ENCODE assay signal across 1 cellular context in the genomic region with DNA sequence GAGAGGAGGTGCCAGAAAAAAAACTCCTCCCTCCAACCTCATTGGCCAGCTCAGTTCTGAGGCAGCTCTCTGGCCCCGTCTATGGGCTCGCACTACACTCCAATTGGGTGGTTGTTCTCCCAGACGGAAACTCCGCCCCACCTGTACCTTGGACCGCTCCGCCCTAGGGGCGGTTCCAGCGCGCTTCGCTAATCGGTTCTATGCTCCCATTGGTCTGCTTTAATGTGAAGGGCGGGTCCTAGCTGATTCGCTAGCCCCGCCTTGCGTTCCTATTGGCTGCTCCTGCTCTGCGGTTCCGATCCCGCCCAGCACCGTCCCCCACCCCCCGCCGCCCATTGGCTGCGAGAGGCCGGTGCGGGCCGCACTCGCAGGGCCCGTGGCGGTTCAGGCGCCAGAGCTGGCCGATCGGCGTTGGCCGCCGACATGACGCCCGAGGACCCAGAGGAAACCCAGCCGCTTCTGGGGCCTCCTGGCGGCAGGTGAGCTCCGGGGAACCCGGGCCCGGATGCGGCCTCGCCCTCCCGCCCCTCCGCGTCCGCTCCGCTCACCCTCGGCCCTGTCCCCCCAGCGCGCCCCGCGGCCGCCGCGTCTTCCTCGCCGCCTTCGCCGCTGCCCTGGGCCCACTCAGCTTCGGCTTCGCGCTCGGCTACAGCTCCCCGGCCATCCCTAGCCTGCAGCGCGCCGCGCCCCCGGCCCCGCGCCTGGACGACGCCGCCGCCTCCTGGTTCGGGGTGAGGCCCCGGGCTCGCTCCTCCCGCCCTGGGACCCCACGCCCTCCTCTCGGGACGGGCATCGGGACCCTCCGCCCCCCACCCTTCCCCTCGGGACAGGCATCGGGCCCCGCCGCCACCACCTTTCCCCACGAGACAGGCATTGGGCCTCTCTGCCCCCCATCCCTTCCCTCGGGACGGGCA.
TF ChIP-seq lines count a peak whose summit lies in the region.

A gene with protein sequence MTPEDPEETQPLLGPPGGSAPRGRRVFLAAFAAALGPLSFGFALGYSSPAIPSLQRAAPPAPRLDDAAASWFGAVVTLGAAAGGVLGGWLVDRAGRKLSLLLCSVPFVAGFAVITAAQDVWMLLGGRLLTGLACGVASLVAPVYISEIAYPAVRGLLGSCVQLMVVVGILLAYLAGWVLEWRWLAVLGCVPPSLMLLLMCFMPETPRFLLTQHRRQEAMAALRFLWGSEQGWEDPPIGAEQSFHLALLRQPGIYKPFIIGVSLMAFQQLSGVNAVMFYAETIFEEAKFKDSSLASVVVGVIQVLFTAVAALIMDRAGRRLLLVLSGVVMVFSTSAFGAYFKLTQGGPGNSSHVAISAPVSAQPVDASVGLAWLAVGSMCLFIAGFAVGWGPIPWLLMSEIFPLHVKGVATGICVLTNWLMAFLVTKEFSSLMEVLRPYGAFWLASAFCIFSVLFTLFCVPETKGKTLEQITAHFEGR (plus strand): TSS at position 362 of the 914 bp plus-strand sequence. CDS start 62 bp downstream, at position 424.

TF ChIP-seq in K562, 482 proteins besides CTCF, POLR2A, EP300 and RAD21 (continued from another document and continues in another):
- TF ChIP-seq DPF2 (IDR thresholded peaks at IDR 0.05) = no peak
- TF ChIP-seq, protein P1, sequence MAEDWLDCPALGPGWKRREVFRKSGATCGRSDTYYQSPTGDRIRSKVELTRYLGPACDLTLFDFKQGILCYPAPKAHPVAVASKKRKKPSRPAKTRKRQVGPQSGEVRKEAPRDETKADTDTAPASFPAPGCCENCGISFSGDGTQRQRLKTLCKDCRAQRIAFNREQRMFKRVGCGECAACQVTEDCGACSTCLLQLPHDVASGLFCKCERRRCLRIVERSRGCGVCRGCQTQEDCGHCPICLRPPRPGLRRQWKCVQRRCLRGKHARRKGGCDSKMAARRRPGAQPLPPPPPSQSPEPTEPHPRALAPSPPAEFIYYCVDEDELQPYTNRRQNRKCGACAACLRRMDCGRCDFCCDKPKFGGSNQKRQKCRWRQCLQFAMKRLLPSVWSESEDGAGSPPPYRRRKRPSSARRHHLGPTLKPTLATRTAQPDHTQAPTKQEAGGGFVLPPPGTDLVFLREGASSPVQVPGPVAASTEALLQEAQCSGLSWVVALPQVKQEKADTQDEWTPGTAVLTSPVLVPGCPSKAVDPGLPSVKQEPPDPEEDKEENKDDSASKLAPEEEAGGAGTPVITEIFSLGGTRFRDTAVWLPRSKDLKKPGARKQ (CRISPR knock-in tag; IDR thresholded peaks at IDR 0.05) = no peak
- no peak for TF ChIP-seq ZFP36 (IDR thresholded peaks at IDR 0.05; ENCODE audit: low read depth, low read length, partially characterized antibody)
- TF ChIP-seq YBX1 (IDR thresholded peaks at IDR 0.05) = no peak
- peak; percentile 72 to 79 for TF ChIP-seq NRF1 (conservative IDR thresholded peaks at IDR 0.05 in 1 of 2, IDR thresholded peaks at IDR 0.05 in 1 of 2)
- no peak for TF ChIP-seq FOXM1 (IDR thresholded peaks at IDR 0.05; ENCODE audit: low read depth)
- no peak for TF ChIP-seq FOXM1 (CRISPR knock-in tag; IDR thresholded peaks at IDR 0.05; ENCODE audit: low read depth)
- peak; percentile 78 for TF ChIP-seq CTBP1 (IDR thresholded peaks at IDR 0.05; ENCODE audit: borderline replicate concordance)
- TF ChIP-seq GATAD2B (IDR thresholded peaks at IDR 0.05; ENCODE audit: borderline replicate concordance) = no peak
- no peak for TF ChIP-seq ZNF316 (IDR thresholded peaks at IDR 0.05)
- no peak for TF ChIP-seq ZNF12 (CRISPR knock-in tag; IDR thresholded peaks at IDR 0.05)
- TF ChIP-seq ZNF764 (CRISPR knock-in tag; IDR thresholded peaks at IDR 0.05; ENCODE audit: low read depth) = no peak
- no peak for TF ChIP-seq TAF15 (IDR thresholded peaks at IDR 0.05; ENCODE audit: low read depth, low read length)
- no peak for TF ChIP-seq STAT5B (CRISPR knock-in tag; IDR thresholded peaks at IDR 0.05)
- TF ChIP-seq PYGO2 (tag; IDR thresholded peaks at IDR 0.05) = no peak
- peak; percentile 85 for TF ChIP-seq ASH1L (IDR thresholded peaks at IDR 0.05; ENCODE audit: borderline replicate concordance, low read depth, partially characterized antibody)
- no peak for TF ChIP-seq SMAD2 (IDR thresholded peaks at IDR 0.05; ENCODE audit: low read depth, low read length)
- TF ChIP-seq GABPB1 (CRISPR knock-in tag; IDR thresholded peaks at IDR 0.05) = no peak; the same call in 1 of the 2 replicates
- no peak for TF ChIP-seq CREB1 (IDR thresholded peaks at IDR 0.05)
- peak; percentile 50 for TF ChIP-seq CREB1 (CRISPR knock-in tag; IDR thresholded peaks at IDR 0.05)
- TF ChIP-seq MBD2 (IDR thresholded peaks at IDR 0.05; ENCODE audit: borderline replicate concordance, low read depth) = peak; percentile 88
- TF ChIP-seq ZNF589 (CRISPR knock-in tag; IDR thresholded peaks at IDR 0.05; ENCODE audit: low read depth) = no peak
- TF ChIP-seq SMARCB1 (IDR thresholded peaks at IDR 0.05; ENCODE audit: insufficient read length, low read depth) = no peak
- TF ChIP-seq HMGN3 (IDR thresholded peaks at IDR 0.05; ENCODE audit: borderline replicate concordance, extremely low read depth, insufficient read length, low read depth, low read length) = peak; percentile 64
- TF ChIP-seq MTA1 (IDR thresholded peaks at IDR 0.05; ENCODE audit: borderline replicate concordance) = no peak
- TF ChIP-seq, protein P2, sequence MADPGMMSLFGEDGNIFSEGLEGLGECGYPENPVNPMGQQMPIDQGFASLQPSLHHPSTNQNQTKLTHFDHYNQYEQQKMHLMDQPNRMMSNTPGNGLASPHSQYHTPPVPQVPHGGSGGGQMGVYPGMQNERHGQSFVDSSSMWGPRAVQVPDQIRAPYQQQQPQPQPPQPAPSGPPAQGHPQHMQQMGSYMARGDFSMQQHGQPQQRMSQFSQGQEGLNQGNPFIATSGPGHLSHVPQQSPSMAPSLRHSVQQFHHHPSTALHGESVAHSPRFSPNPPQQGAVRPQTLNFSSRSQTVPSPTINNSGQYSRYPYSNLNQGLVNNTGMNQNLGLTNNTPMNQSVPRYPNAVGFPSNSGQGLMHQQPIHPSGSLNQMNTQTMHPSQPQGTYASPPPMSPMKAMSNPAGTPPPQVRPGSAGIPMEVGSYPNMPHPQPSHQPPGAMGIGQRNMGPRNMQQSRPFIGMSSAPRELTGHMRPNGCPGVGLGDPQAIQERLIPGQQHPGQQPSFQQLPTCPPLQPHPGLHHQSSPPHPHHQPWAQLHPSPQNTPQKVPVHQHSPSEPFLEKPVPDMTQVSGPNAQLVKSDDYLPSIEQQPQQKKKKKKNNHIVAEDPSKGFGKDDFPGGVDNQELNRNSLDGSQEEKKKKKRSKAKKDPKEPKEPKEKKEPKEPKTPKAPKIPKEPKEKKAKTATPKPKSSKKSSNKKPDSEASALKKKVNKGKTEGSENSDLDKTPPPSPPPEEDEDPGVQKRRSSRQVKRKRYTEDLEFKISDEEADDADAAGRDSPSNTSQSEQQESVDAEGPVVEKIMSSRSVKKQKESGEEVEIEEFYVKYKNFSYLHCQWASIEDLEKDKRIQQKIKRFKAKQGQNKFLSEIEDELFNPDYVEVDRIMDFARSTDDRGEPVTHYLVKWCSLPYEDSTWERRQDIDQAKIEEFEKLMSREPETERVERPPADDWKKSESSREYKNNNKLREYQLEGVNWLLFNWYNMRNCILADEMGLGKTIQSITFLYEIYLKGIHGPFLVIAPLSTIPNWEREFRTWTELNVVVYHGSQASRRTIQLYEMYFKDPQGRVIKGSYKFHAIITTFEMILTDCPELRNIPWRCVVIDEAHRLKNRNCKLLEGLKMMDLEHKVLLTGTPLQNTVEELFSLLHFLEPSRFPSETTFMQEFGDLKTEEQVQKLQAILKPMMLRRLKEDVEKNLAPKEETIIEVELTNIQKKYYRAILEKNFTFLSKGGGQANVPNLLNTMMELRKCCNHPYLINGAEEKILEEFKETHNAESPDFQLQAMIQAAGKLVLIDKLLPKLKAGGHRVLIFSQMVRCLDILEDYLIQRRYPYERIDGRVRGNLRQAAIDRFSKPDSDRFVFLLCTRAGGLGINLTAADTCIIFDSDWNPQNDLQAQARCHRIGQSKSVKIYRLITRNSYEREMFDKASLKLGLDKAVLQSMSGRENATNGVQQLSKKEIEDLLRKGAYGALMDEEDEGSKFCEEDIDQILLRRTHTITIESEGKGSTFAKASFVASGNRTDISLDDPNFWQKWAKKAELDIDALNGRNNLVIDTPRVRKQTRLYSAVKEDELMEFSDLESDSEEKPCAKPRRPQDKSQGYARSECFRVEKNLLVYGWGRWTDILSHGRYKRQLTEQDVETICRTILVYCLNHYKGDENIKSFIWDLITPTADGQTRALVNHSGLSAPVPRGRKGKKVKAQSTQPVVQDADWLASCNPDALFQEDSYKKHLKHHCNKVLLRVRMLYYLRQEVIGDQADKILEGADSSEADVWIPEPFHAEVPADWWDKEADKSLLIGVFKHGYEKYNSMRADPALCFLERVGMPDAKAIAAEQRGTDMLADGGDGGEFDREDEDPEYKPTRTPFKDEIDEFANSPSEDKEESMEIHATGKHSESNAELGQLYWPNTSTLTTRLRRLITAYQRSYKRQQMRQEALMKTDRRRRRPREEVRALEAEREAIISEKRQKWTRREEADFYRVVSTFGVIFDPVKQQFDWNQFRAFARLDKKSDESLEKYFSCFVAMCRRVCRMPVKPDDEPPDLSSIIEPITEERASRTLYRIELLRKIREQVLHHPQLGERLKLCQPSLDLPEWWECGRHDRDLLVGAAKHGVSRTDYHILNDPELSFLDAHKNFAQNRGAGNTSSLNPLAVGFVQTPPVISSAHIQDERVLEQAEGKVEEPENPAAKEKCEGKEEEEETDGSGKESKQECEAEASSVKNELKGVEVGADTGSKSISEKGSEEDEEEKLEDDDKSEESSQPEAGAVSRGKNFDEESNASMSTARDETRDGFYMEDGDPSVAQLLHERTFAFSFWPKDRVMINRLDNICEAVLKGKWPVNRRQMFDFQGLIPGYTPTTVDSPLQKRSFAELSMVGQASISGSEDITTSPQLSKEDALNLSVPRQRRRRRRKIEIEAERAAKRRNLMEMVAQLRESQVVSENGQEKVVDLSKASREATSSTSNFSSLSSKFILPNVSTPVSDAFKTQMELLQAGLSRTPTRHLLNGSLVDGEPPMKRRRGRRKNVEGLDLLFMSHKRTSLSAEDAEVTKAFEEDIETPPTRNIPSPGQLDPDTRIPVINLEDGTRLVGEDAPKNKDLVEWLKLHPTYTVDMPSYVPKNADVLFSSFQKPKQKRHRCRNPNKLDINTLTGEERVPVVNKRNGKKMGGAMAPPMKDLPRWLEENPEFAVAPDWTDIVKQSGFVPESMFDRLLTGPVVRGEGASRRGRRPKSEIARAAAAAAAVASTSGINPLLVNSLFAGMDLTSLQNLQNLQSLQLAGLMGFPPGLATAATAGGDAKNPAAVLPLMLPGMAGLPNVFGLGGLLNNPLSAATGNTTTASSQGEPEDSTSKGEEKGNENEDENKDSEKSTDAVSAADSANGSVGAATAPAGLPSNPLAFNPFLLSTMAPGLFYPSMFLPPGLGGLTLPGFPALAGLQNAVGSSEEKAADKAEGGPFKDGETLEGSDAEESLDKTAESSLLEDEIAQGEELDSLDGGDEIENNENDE (IDR thresholded peaks at IDR 0.05; ENCODE audit: low read depth, low read length) = no peak
- TF ChIP-seq U2AF2 (optimal IDR thresholded peaks at IDR 0.05; ENCODE audit: low read depth, low read length) = no peak
- TF ChIP-seq CXXC5 (CRISPR knock-in tag; IDR thresholded peaks at IDR 0.05) = peak; percentile 83
- TF ChIP-seq, protein P3, sequence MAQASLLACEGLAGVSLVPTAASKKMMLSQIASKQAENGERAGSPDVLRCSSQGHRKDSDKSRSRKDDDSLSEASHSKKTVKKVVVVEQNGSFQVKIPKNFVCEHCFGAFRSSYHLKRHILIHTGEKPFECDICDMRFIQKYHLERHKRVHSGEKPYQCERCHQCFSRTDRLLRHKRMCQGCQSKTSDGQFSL (CRISPR knock-in tag; IDR thresholded peaks at IDR 0.05) = peak; percentile 68; the same call in 1 of the 2 replicates
- TF ChIP-seq, protein P3 (tag; IDR thresholded peaks at IDR 0.05) = no peak
- TF ChIP-seq ETV5 (CRISPR knock-in tag; IDR thresholded peaks at IDR 0.05; ENCODE audit: low read depth) = no peak
- TF ChIP-seq NFIC (IDR thresholded peaks at IDR 0.05) = no peak
- TF ChIP-seq MTA2 (IDR thresholded peaks at IDR 0.05; ENCODE audit: low read depth) = no peak
- TF ChIP-seq ZNF121 (CRISPR knock-in tag; conservative IDR thresholded peaks at IDR 0.05) = peak; percentile 31; the same call in 1 of the 2 replicates
